8 cellular contexts compared by ENCODE assay signal in the genomic region with DNA sequence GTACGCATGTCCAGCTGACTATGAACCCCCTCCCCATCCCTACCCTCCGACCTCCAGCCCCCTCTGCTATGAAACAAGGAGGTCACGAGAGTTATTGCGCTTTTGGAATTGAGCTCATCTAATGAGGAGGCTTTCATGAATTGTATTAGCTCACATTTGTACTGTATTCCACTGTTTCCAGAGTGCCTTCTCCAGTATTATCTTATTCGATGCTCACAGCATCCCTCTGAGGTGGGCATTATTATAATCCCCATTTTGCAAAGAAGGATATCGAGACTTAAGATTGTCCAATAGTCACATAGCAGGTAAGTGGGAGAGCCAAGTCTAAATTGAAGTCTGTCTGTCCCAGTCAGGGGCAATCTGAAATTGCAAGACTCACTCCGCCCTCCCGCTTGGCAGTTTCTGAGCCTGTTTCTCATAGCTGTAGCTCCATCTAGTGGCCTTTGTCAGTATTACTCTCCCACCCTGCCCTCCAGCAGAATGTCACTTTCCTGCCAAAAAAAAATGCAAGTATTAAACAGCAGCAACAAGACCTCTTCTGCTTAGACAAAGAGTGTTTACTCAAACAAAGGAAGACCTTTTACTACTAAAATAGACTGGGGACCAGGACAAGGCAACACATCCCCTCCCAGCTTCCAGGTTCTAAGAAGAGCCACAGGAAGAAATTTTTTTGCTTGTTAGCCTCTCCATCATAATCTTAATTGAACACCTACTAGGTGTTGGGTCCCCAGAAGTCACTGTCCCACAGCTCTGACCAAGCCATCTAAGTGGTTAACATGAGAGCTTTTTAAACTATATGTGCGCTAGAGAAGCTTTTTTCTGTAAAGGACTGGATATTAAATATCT. TPM values are rescaled to one million over a fixed set of nuclear protein-coding genes. Genes with fewer than 3 reads are reported as not detected.
DNase-seq lines count a peak whose midpoint lies in the region; TF ChIP-seq lines count a peak whose summit lies in the region.

No MANE protein-coding gene starts in this region.

- H3K4me3 ChIP-seq in LNCaP clone FGC (ENCODE audit: low read depth, low read length): no peak overlapping the region
- no peak overlapping the region for H3K4me3 ChIP-seq in trophoblast cell (ENCODE audit: low read depth, low read length)
- no peak overlapping the region for H3K4me3 ChIP-seq in uterus

- TF ChIP-seq POLR2A in uterus (IDR thresholded peaks at IDR 0.05): no peak

- DNase-seq in activated gamma-delta T cell treated with Interleukin-2 at 50 U/mL for 16 hours: peak; percentile 51
- DNase-seq in activated gamma-delta T cell (lab: John Stamatoyannopoulos, UW): no peak
- DNase-seq in LNCaP clone FGC (ENCODE audit: low read depth): peak; percentile 42
- peak; percentile 49 to 71 for DNase-seq in SHP77 (lab: John Stamatoyannopoulos, UW)
- peak; percentile 34 for DNase-seq in activated gamma-delta T cell treated with anti-CD3 and anti-CD28 coated beads, Interleukin-2, amount 50 U/mL, for 16 hours (ENCODE audit: low read depth)
- peak; percentile 65 for DNase-seq in germinal center (ENCODE audit: low spot score)
- peak; percentile 62 to 80 for DNase-seq in trophoblast cell
- peak; percentile 22 to 43 for DNase-seq in uterus

- H3K79me2 ChIP-seq in trophoblast cell (ENCODE audit: control insufficient read depth, insufficient read depth, low read length, poor library complexity): no peaks in the 10 kb centered on the region

- H3K4me2 ChIP-seq in trophoblast cell (ENCODE audit: low read length): no peak overlapping the region

- H2AFZ ChIP-seq in trophoblast cell (ENCODE audit: insufficient read depth, low read length, poor library complexity): no peak overlapping the region

- H3K4ac ChIP-seq in trophoblast cell (ENCODE audit: low read depth, low read length): no peak overlapping the region

- no peak overlapping the region for H3K27ac ChIP-seq in trophoblast cell (ENCODE audit: low read depth, low read length)
- no peak overlapping the region for H3K27ac ChIP-seq in uterus

- H3K18ac ChIP-seq in trophoblast cell (ENCODE audit: low read length): no peak overlapping the region

- H3K14ac ChIP-seq in trophoblast cell (ENCODE audit: low read length): no peak overlapping the region

- no peaks in the 10 kb centered on the region for H3K79me1 ChIP-seq in trophoblast cell (ENCODE audit: low read length)

- no peak overlapping the region for H2AK5ac ChIP-seq in trophoblast cell (ENCODE audit: low read length)

- H4K91ac ChIP-seq in trophoblast cell (ENCODE audit: low read depth, low read length): no peak overlapping the region

- H4K12ac ChIP-seq in trophoblast cell (ENCODE audit: low read depth, low read length): no peak overlapping the region

- no peak overlapping the region for H2BK12ac ChIP-seq in trophoblast cell (ENCODE audit: low read length)

- H3K4me1 ChIP-seq in trophoblast cell (ENCODE audit: control insufficient read depth in 1 of 2, insufficient read depth in 2 of 2, low read length in 2 of 2) (no peaks in the 10 kb centered on the region), uterus (no peaks in the 10 kb centered on the region)

- no peak overlapping the region for H3K23ac ChIP-seq in trophoblast cell (ENCODE audit: low read length)

- no CpG with 5 or more reads among the region's 9 CpGs for WGBS in trophoblast cell (ENCODE audit: extremely low coverage, insufficient coverage, insufficient read length)

- H3K9ac ChIP-seq in trophoblast cell (ENCODE audit: low read length): no peak overlapping the region

- no peak overlapping the region for H2BK120ac ChIP-seq in trophoblast cell (ENCODE audit: insufficient read depth, low read length, poor library complexity)

- H3K27me3 ChIP-seq in trophoblast cell (ENCODE audit: insufficient read depth, low read length) (no peaks in the 10 kb centered on the region), uterus (no peaks in the 10 kb centered on the region)

- H4K8ac ChIP-seq in trophoblast cell (ENCODE audit: low read depth, low read length): no peak overlapping the region

- TF ChIP-seq CTCF in LNCaP clone FGC (IDR thresholded peaks at IDR 0.05; ENCODE audit: control insufficient read depth, extremely low read depth, insufficient read depth) (peak; percentile 90), uterus (IDR thresholded peaks at IDR 0.05) (peak; percentile 51 to 72 (median 63))

- H3K36me3 ChIP-seq in trophoblast cell (ENCODE audit: control insufficient read depth in 1 of 2, insufficient read depth in 2 of 2, low read length in 2 of 2) (no peaks in the 10 kb centered on the region), uterus (no peaks in the 10 kb centered on the region)

- no peaks in the 10 kb centered on the region for H3K9me3 ChIP-seq in trophoblast cell (ENCODE audit: insufficient read depth, low read depth, low read length)
- no peaks in the 10 kb centered on the region for H3K9me3 ChIP-seq in uterus

- no peak overlapping the region for H2BK5ac ChIP-seq in trophoblast cell (ENCODE audit: low read depth, low read length, poor library complexity)

- intact Hi-C loops in uterus (cut with DNase I; ENCODE audit: low total_unique reads): no loop called here

RNA-seq across cellular contexts. Expression of a gene that starts 48.6 kb away (rescaled TPM):
- not detected in 2 replicates for polyA plus RNA-seq in trophoblast cell (2013)
- total RNA-seq in uterus: under 1 TPM in 2 of 4 donors, not detected in 2; 0.21 TPM
